Comparison of ENCODE assay signal across 19 cellular contexts in the genomic region with DNA sequence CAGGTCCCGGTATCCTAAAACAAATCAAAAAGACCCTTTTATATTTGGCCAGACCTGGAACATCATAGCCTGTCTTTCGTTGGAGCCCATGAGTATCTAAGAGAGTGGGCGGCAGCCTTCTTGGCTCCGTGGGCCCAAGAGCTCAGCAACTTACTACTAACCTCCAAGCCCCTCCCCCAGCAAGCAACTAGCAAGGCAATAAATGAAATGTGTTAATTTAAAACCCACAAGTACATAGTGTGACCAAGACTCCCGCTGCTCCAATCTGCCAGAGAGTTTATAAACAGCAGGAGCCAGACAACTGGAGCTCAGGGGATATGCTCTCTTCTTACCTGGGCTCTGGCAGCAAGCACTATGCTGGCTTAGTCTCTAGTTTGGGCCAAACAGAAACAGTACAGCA. TPM values are rescaled to one million over a fixed set of nuclear protein-coding genes. Genes with fewer than 3 reads are reported as not detected.
DNase-seq lines count a peak whose midpoint lies in the region; ATAC-seq and TF ChIP-seq lines count a peak whose summit lies in the region.
"Had no signal": no experiment of that assay in that cellular context is flagged by ENCODE, and none has a peak within 500 bp of the region (broad histone marks: within the 10 kb centered on the region; RNA-seq: fewer than 3 reads in every experiment).

No MANE protein-coding gene starts in this region.

- no peak overlapping the region for H4K5ac ChIP-seq in mesendoderm (ENCODE audit: low read length)

- CTCF ChIA-PET in A673 (lab: Charles Lee): interaction anchor here (1.2 kb wide), 1 partner anchor 273 kb away, joined by 5 read pairs; no protein-coding TSS in a partner anchor
- CTCF ChIA-PET in CD4-positive, alpha-beta memory T cell (lab: Charles Lee; ENCODE audit: partially characterized antibody): interaction anchor here (1.0 to 7.4 kb wide), 6 partner anchors 10 to 273 kb away, joined by 3 to 38 read pairs (median 4); partner anchors contain the start of gene NFAM1
- CTCF ChIA-PET in RWPE1 (lab: Yijun Ruan, JAX): no interaction called here

- H3K27me3 Mint-ChIP-seq in CD4-positive, alpha-beta memory T cell: no peaks in the 10 kb centered on the region
- H3K27me3 Mint-ChIP-seq: activated B cell treated with CpG ODN at 0.5 μM for 24 hours had no signal

- POLR2A ChIA-PET in A673 (lab: Charles Lee; ENCODE audit: low non-redundant PET): no interaction called here
- POLR2A ChIA-PET in CD4-positive, alpha-beta memory T cell (lab: Charles Lee; ENCODE audit: partially characterized antibody): no interaction called here
- POLR2A ChIA-PET in RWPE1 (lab: Yijun Ruan, JAX; ENCODE audit: low non-redundant PET): no interaction called here

- no peak overlapping the region for H2BK120ac ChIP-seq in mesendoderm (ENCODE audit: low read depth, low read length)

- H3K79me1 ChIP-seq in mesendoderm (ENCODE audit: low read length): peaks cover 20% of the 10 kb centered on the region

- no CpG with 5 or more reads among the region's 5 CpGs for WGBS in mesendoderm (ENCODE audit: extremely low coverage, insufficient coverage, low lambda C conversion rate)
- 59% methylated on average over 5 of the region's 5 CpGs for WGBS in prostate gland

- H3K27me3 ChIP-seq in A673 (replicated peaks; ENCODE audit: insufficient read depth, low read depth, low read length, poor library complexity) (no peaks in the 10 kb centered on the region), mesendoderm (ENCODE audit: insufficient read depth, low read length, poor library complexity) (no peaks in the 10 kb centered on the region), prostate gland (replicated peaks; ENCODE audit: insufficient read depth) (no peaks in the 10 kb centered on the region)
- H3K27me3 ChIP-seq in CD4-positive, alpha-beta memory T cell (ENCODE audit: insufficient read depth, low read length): no peaks in the 10 kb centered on the region
- H3K27me3 ChIP-seq: foreskin keratinocyte, testis had no signal

- H2AK5ac ChIP-seq in mesendoderm (ENCODE audit: low read length): no peak overlapping the region

- H3K9ac ChIP-seq in mesendoderm (ENCODE audit: low read length): no peak overlapping the region

- no TSS peak for BruUV-seq in A673 (replicated peaks; lab: Mats Ljungman, UMichigan)

- H3K4me1 ChIP-seq in A673 (ENCODE audit: insufficient read depth, low read length, poor library complexity, severe bottlenecking) (peaks cover 27% of the 10 kb centered on the region), mesendoderm (ENCODE audit: control insufficient read depth, low read depth, low read length) (peaks cover 22% of the 10 kb centered on the region), prostate gland (replicated peaks) (peaks cover 5% of the 10 kb centered on the region)
- H3K4me1 ChIP-seq in CD4-positive, alpha-beta memory T cell (ENCODE audit: insufficient read depth, low read length): peaks cover 29% of the 10 kb centered on the region
- H3K4me1 ChIP-seq: psoas muscle, testis had no signal

- H3K56ac ChIP-seq in mesendoderm (ENCODE audit: low read length): peak overlapping the region; percentile 77

- H3K4me3 ChIP-seq in A673 (ENCODE audit: low read depth, low read length, poor library complexity, severe bottlenecking) (no peak overlapping the region), mesendoderm (ENCODE audit: low read length) (no peak overlapping the region), prostate gland (no peak overlapping the region)
- H3K4me3 ChIP-seq in CD4-positive, alpha-beta memory T cell (ENCODE audit: low read length in 2 of 2): no peak overlapping the region
- H3K4me3 ChIP-seq: PC-9, psoas muscle, testis had no signal

- H3K36me3 Mint-ChIP-seq in CD4-positive, alpha-beta memory T cell: peaks cover 17 to 49% of the 10 kb centered on the region in 2 donors

- peak overlapping the region in 2 of 8 donors; percentile 23 to 45 for H3K4me3 Mint-ChIP-seq in CD4-positive, alpha-beta memory T cell
- H3K4me3 Mint-ChIP-seq: activated B cell treated with CpG ODN at 0.5 μM for 24 hours; activated T-helper 1 cell treated with anti-CD3 and anti-CD28 coated beads, Interleukin-12 subunit alpha, Interleukin-12 subunit beta, Interleukin-2, Interleukin-4 antibody, amounts not matched to agents 30 ng/mL and 10 ng/mL and 1 ng/mL, durations not matched to agents 14 hours and 24 hours and 36 hours; nephron progenitor cell had no signal

- DNase-seq in A673 (ENCODE audit: low spot score) (peak; percentile 39), RWPE1 (ENCODE audit: low spot score) (no peak), mesendoderm (peak; percentile 71), prostate gland (ENCODE audit: low spot score) (no peak)
- no peak for DNase-seq in CD4-positive, alpha-beta memory T cell
- no peak for DNase-seq in stimulated activated CD8-positive, alpha-beta memory T cell treated with anti-CD3 and anti-CD28 coated beads, Interleukin-4, amount 100 ng/mL, for 48 hours
- DNase-seq: activated B cell treated with CpG ODN at 0.5 μM for 24 hours; AML-193; mesenchymal stem cell; NCI-H1105; nephron progenitor cell; PC-9; psoas muscle; stimulated activated CD4-positive, alpha-beta T cell treated with anti-CD3 and anti-CD28 coated beads, Interleukin-4, amount 100 ng/mL, for 4 hours; testis had no signal

- peak overlapping the region; percentile 66 for H2BK5ac ChIP-seq in mesendoderm (ENCODE audit: low read length)

- no peak overlapping the region for H3K23ac ChIP-seq in mesendoderm (ENCODE audit: low read length)

- H3K4me1 Mint-ChIP-seq in CD4-positive, alpha-beta memory T cell: peaks cover 31 to 61% (median 41%) of the 10 kb centered on the region in 4 donors

- no peak overlapping the region for H3K18ac ChIP-seq in mesendoderm (ENCODE audit: low read length)

- TF ChIP-seq CTCF in A673 (conservative IDR thresholded peaks at IDR 0.05; ENCODE audit: low read depth, low read length) (no peak), RWPE1 (conservative IDR thresholded peaks at IDR 0.05; ENCODE audit: low read depth) (no peak), prostate gland (IDR thresholded peaks at IDR 0.05) (no peak)

- H3K27ac Mint-ChIP-seq in CD4-positive, alpha-beta memory T cell: peak overlapping the region in 6 of 7 donors; percentile 25 to 85 (median 52)
- H3K27ac Mint-ChIP-seq: activated T-helper 1 cell treated with anti-CD3 and anti-CD28 coated beads, Interleukin-12 subunit alpha, Interleukin-12 subunit beta, Interleukin-2, Interleukin-4 antibody, amounts not matched to agents 30 ng/mL and 10 ng/mL and 1 ng/mL, durations not matched to agents 14 hours and 24 hours and 36 hours; nephron progenitor cell had no signal

- intact Hi-C loops in A673 (cut with micrococcal nuclease; ENCODE audit: unreplicated experiment): no loop called here
- intact Hi-C loops in CD4-positive, alpha-beta memory T cell (cut with micrococcal nuclease): no loop called here
- intact Hi-C loops in prostate gland (cut with DNase I): no loop called here

- H3K36me3 ChIP-seq in A673 (ENCODE audit: insufficient read depth, low read length, poor library complexity, severe bottlenecking): peaks cover 14% of the 10 kb centered on the region
- peaks cover 17% of the 10 kb centered on the region for H3K36me3 ChIP-seq in CD4-positive, alpha-beta memory T cell (ENCODE audit: insufficient read depth, low read length)
- no peaks in the 10 kb centered on the region for H3K36me3 ChIP-seq in mesendoderm (ENCODE audit: control insufficient read depth, insufficient read depth, low read length)
- H3K36me3 ChIP-seq in prostate gland: no peaks in the 10 kb centered on the region

- TF ChIP-seq POLR2A in prostate gland (IDR thresholded peaks at IDR 0.05): no peak

- no peaks in the 10 kb centered on the region for H3K9me3 ChIP-seq in A673 (ENCODE audit: low read depth, low read length, poor library complexity, severe bottlenecking)
- H3K9me3 ChIP-seq in CD4-positive, alpha-beta memory T cell (ENCODE audit: control insufficient read depth in 1 of 2, low read length in 2 of 2): no peaks in the 10 kb centered on the region
- no peaks in the 10 kb centered on the region for H3K9me3 ChIP-seq in prostate gland
- H3K9me3 ChIP-seq: psoas muscle, testis had no signal

- H3K27ac ChIP-seq in A673 (ENCODE audit: low read depth, low read length, poor library complexity, severe bottlenecking) (no peak overlapping the region), RWPE1 (peak overlapping the region; percentile 23), mesendoderm (ENCODE audit: low read depth, low read length) (no peak overlapping the region), prostate gland (no peak overlapping the region)
- no peak overlapping the region for H3K27ac ChIP-seq in CD4-positive, alpha-beta memory T cell (ENCODE audit: low read depth, low read length)
- H3K27ac ChIP-seq: epithelial cell of prostate, foreskin keratinocyte, PC-9, psoas muscle, testis had no signal

- peaks cover 8% of the 10 kb centered on the region for H3K79me2 ChIP-seq in mesendoderm (ENCODE audit: control insufficient read depth, insufficient read depth, low read length)

- H4K8ac ChIP-seq in mesendoderm (ENCODE audit: low read depth, low read length): no peak overlapping the region

- no peak overlapping the region for H3K4ac ChIP-seq in mesendoderm (ENCODE audit: low read depth, low read length)

- H3K4me2 ChIP-seq in mesendoderm (ENCODE audit: low read length): no peak overlapping the region
- H3K4me2 ChIP-seq: PC-9 had no signal

- ATAC-seq in GM19035 (IDR thresholded peaks at IDR 0.05; ENCODE audit: unreplicated experiment): no peak
- ATAC-seq: psoas muscle had no signal

- H2BK15ac ChIP-seq in mesendoderm (replicated peaks; ENCODE audit: low read depth): no peak overlapping the region

- H3K9me3 Mint-ChIP-seq in CD4-positive, alpha-beta memory T cell: no peaks in the 10 kb centered on the region
- H3K9me3 Mint-ChIP-seq: activated B cell treated with CpG ODN at 0.5 μM for 24 hours; activated T-helper 1 cell treated with anti-CD3 and anti-CD28 coated beads, Interleukin-12 subunit alpha, Interleukin-12 subunit beta, Interleukin-2, Interleukin-4 antibody, amounts not matched to agents 30 ng/mL and 10 ng/mL and 1 ng/mL, durations not matched to agents 14 hours and 24 hours and 36 hours; nephron progenitor cell had no signal

RNA-seq across cellular contexts. Expression of gene CYP2D6, which starts 40.8 kb away (rescaled TPM):
- total RNA-seq in A673 (2021): 2.4 and 2.8 TPM in 2 replicates
- 10 to 100 TPM in 1 of 2 experiments, 1 to 10 TPM in 1; 8.8 to 10.7 TPM for total RNA-seq in CD4-positive, alpha-beta memory T cell
- polyA plus RNA-seq in CD4-positive, alpha-beta memory T cell: under 1 TPM in 1 of 2 donors, not detected in 1; 0.23 TPM
- polyA plus RNA-seq in mesendoderm (2013, experiment 1 of 2): 0.42 TPM
- 0.38 TPM for polyA plus RNA-seq in mesendoderm (2013, experiment 2 of 2)
- 1 to 10 TPM in 1 of 2 donors, under 1 TPM in 1; 0.73 to 5.2 TPM for total RNA-seq in prostate gland

Comparison
In these comparisons a context has a peak if more than half of its experiments do, and no peak if none do; other contexts are left out.
1. DNase-seq: peak in A673 (single experiment) and mesendoderm (single experiment); none in CD4-positive, alpha-beta memory T cell (0 of 5), RWPE1 (single experiment), prostate gland (single experiment) and stimulated activated CD8-positive, alpha-beta memory T cell treated with anti-CD3 and anti-CD28 coated beads, Interleukin-4, amount 100 ng/mL, for 48 hours (single experiment).